8 cellular contexts compared by ENCODE assay signal in genomic region chr6:157981395-157982296, GRCh38. TPM values are rescaled to one million over a fixed set of nuclear protein-coding genes. Genes with fewer than 3 reads are reported as not detected.
DNase-seq lines count a peak whose midpoint lies in the region; ATAC-seq and TF ChIP-seq lines count a peak whose summit lies in the region.

TSS of gene SYNJ2 (plus strand) at chr6:157981863. CDS start at chr6:157981962, 99 bp downstream.

- peak within 1 kb of the TSS; percentile 88 to 94 (median 92) for H3K4me3 Mint-ChIP-seq in CD4-positive, alpha-beta memory T cell

- H3F3A ChIP-seq in neural cell (ENCODE audit: insufficient read depth, low read length, poor library complexity, severe bottlenecking), result no peaks in the 10 kb centered on the region

- H3K27me3 Mint-ChIP-seq in CD4-positive, alpha-beta memory T cell, result no peaks in the 10 kb centered on the region

- CTCF ChIA-PET in CD4-positive, alpha-beta memory T cell (lab: Charles Lee; ENCODE audit: partially characterized antibody), result interaction anchor here (0.6 to 5.0 kb wide), 8 partner anchors 11 to 225 kb away, joined by 3 to 48 read pairs (median 6); no protein-coding TSS in a partner anchor

- no peaks in the 10 kb centered on the region for H3K27me3 ChIP-seq in CD4-positive, alpha-beta memory T cell (ENCODE audit: insufficient read depth, low read length)
- H3K27me3 ChIP-seq in neural cell (ENCODE audit: insufficient read depth, low read depth, low read length) (peaks cover 30% of the 10 kb centered on the region), stomach (no peaks in the 10 kb centered on the region)

- no peaks in the 10 kb centered on the region for H3K36me3 ChIP-seq in CD4-positive, alpha-beta memory T cell (ENCODE audit: insufficient read depth, low read length)
- H3K36me3 ChIP-seq in neural cell (ENCODE audit: insufficient read depth, low read length), result no peaks in the 10 kb centered on the region
- H3K36me3 ChIP-seq in stomach, result no peaks in the 10 kb centered on the region

- H3K4me2 ChIP-seq in neural cell (ENCODE audit: low read length), result no peak within 1 kb of the TSS

- no peak for TF ChIP-seq POLR2A in stomach (IDR thresholded peaks at IDR 0.05)

- peak within 1 kb of the TSS; percentile 85 to 93 (median 90) for H3K27ac Mint-ChIP-seq in CD4-positive, alpha-beta memory T cell

- ATAC-seq in GM19452 (IDR thresholded peaks at IDR 0.05; ENCODE audit: unreplicated experiment) (peak; percentile 82), HG03565 (IDR thresholded peaks at IDR 0.05; ENCODE audit: unreplicated experiment) (peak; percentile 75)

- peak within 1 kb of the TSS; percentile 36 for H3K9ac ChIP-seq in neural cell (ENCODE audit: low read length)

- peaks cover 0 to 7% of the 10 kb centered on the region in 2 donors for H3K36me3 Mint-ChIP-seq in CD4-positive, alpha-beta memory T cell

- no peak within 1 kb of the TSS for H2AFZ ChIP-seq in neural cell (ENCODE audit: low read depth, low read length)

- intact Hi-C loops in CD4-positive, alpha-beta memory T cell (cut with micrococcal nuclease), result loop anchor here (1.0 to 5.0 kb wide), 6 partner anchors 27 to 599 kb away; partner anchors contain the start of genes GTF2H5, SERAC1 and ZDHHC14
- intact Hi-C loops in stomach (cut with DNase I; ENCODE audit: low total_unique reads), result no loop called here

- no peaks in the 10 kb centered on the region for H3K9me2 ChIP-seq in neural cell (ENCODE audit: insufficient read depth, low read length)

- peak; percentile 43 for TF ChIP-seq CTCF in fibroblast of pulmonary artery (IDR thresholded peaks at IDR 0.05; ENCODE audit: low read length, missing control alignments)
- peak; percentile 50 for TF ChIP-seq CTCF in neural cell (IDR thresholded peaks at IDR 0.05; ENCODE audit: poor library complexity, severe bottlenecking)
- TF ChIP-seq CTCF in stomach (IDR thresholded peaks at IDR 0.05), result peak in 5 of 7 experiments; percentile 38 to 74 (median 46)

- no peak for TF ChIP-seq RAD21 in neural cell (conservative IDR thresholded peaks at IDR 0.05)

- H3K4me3 ChIP-seq in CD4-positive, alpha-beta memory T cell (ENCODE audit: low read length in 2 of 2), result peak within 1 kb of the TSS; percentile 76 to 88
- H3K4me3 ChIP-seq in fibroblast of pulmonary artery (replicated peaks; ENCODE audit: low read depth, low read length), result peak within 1 kb of the TSS; percentile 73
- peak within 1 kb of the TSS; percentile 77 for H3K4me3 ChIP-seq in neural cell (ENCODE audit: low read length)
- peak within 1 kb of the TSS; percentile 61 to 95 (median 85) for H3K4me3 ChIP-seq in stomach

- peak within 1 kb of the TSS; percentile 71 for H3K27ac ChIP-seq in CD4-positive, alpha-beta memory T cell (ENCODE audit: low read depth, low read length)
- H3K27ac ChIP-seq in neural cell (ENCODE audit: low read length) (no peak within 1 kb of the TSS), stomach (peak within 1 kb of the TSS; percentile 82 to 92 (median 91))

- H3K4me1 Mint-ChIP-seq in CD4-positive, alpha-beta memory T cell, result peaks cover 24 to 53% (median 39%) of the 10 kb centered on the region in 4 donors

- no peaks in the 10 kb centered on the region for H3K9me3 ChIP-seq in CD4-positive, alpha-beta memory T cell (ENCODE audit: control insufficient read depth in 1 of 2, low read length in 2 of 2)
- no peaks in the 10 kb centered on the region for H3K9me3 ChIP-seq in neural cell (ENCODE audit: low read length)
- no peaks in the 10 kb centered on the region for H3K9me3 ChIP-seq in stomach

- DNase-seq in CD4-positive, alpha-beta memory T cell, result peak; percentile 86 to 89 (median 87)
- peak; percentile 64 for DNase-seq in RKO (ENCODE audit: low spot score)
- DNase-seq in activated T-helper 1 cell treated with anti-CD3 and anti-CD28 coated beads, Interleukin-2, amount 50 U/mL, for 16 hours (ENCODE audit: low read depth in 1 of 2, low spot score in 1 of 2), result peak; percentile 58 to 75
- DNase-seq in fibroblast of pulmonary artery (ENCODE audit: low read depth), result peak; percentile 88
- DNase-seq in stomach, result peak; percentile 88

- no peaks in the 10 kb centered on the region for H3K79me2 ChIP-seq in neural cell (replicated peaks; ENCODE audit: insufficient read depth, low read length)

- TF ChIP-seq EP300 in neural cell (conservative IDR thresholded peaks at IDR 0.05; ENCODE audit: poor library complexity, severe bottlenecking) (no peak), stomach (IDR thresholded peaks at IDR 0.05) (no peak)

- H4K20me1 ChIP-seq in neural cell (ENCODE audit: insufficient read depth), result no peaks in the 10 kb centered on the region

- H3K4me1 ChIP-seq in CD4-positive, alpha-beta memory T cell (ENCODE audit: insufficient read depth, low read length), result peaks cover 44% of the 10 kb centered on the region
- H3K4me1 ChIP-seq in stomach, result peaks cover 33 to 57% (median 42%) of the 10 kb centered on the region in 4 donors

- 0 to 1% (median 0%) methylated on average over 15 to 108 of the region's 108 CpGs for WGBS in stomach, 5 donors

- POLR2A ChIA-PET in CD4-positive, alpha-beta memory T cell (lab: Charles Lee; ENCODE audit: partially characterized antibody), result interaction anchor here (0.6 to 4.7 kb wide), 10 partner anchors 9 to 659 kb away, joined by 3 to 44 read pairs (median 5); no protein-coding TSS in a partner anchor

- H3K9me3 Mint-ChIP-seq in CD4-positive, alpha-beta memory T cell, result peaks cover 0 to 2% (median 0%) of the 10 kb centered on the region in 8 donors

TF ChIP-seq in neural cell, 6 proteins besides CTCF, POLR2A, EP300 and RAD21:
- TF ChIP-seq TAF1 (IDR thresholded peaks at IDR 0.05; ENCODE audit: low read depth) (no peak), EZH2 (IDR thresholded peaks at IDR 0.05; ENCODE audit: borderline replicate concordance, insufficient read depth, low read length, poor library complexity, severe bottlenecking) (no peak), SMC3 (conservative IDR thresholded peaks at IDR 0.05; ENCODE audit: poor library complexity) (no peak), MXI1 (conservative IDR thresholded peaks at IDR 0.05; ENCODE audit: poor library complexity, severe bottlenecking) (no peak), REST (IDR thresholded peaks at IDR 0.05; ENCODE audit: borderline replicate concordance) (no peak), POLR2AphosphoS5 (IDR thresholded peaks at IDR 0.05) (no peak)

RNA-seq across cellular contexts. Expression of gene SYNJ2, which starts in this region (rescaled TPM):
- 10 to 100 TPM; 17.2 to 17.4 TPM for total RNA-seq in CD4-positive, alpha-beta memory T cell
- polyA plus RNA-seq in CD4-positive, alpha-beta memory T cell, result 10 to 100 TPM; 14.5 to 14.6 TPM
- polyA plus RNA-seq in neural cell (0.12 TPM in 1 of 2 replicates, not detected in the other), stomach (1 to 10 TPM; 4.7 to 6.3 (median 6.0) TPM)
- under 0.01 and 0.12 TPM in 2 replicates for polyA minus RNA-seq in neural cell
- total RNA-seq in stomach, result 10 to 100 TPM; 11.7 to 41.4 (median 25.4) TPM
